ENCODE assay signal across 8 cellular contexts in the genomic region with DNA sequence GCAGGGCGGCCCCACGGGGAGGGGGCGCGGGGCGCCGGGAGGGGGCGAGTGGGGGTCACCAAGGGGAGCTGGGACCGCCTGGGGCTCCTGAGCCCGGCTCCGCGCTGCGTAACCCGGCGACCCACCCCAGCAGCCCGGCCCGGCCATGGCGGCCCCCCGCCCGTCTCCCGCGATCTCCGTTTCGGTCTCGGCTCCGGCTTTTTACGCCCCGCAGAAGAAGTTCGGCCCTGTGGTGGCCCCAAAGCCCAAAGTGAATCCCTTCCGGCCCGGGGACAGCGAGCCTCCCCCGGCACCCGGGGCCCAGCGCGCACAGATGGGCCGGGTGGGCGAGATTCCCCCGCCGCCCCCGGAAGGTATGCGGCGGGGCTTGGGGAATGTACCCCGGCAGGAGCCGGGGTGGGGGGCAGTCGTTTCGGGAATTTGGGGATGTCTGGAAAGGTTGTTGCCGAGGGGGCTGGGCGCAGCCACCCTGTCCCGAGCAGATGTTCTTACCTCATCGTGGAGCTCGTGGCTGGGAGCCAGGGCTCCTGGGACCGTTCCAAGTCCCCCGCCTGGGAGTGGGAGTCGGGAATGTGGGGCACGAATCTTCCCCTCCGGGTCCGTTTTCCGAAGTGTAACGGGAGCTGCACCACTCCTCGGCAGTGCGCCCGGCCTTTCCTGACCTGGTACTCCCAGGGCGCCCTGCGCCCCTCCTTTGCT. TPM values are rescaled to one million over a fixed set of nuclear protein-coding genes. Genes with fewer than 3 reads are reported as not detected.
DNase-seq lines count a peak whose midpoint lies in the region; ATAC-seq and TF ChIP-seq lines count a peak whose summit lies in the region.

No MANE protein-coding gene starts in this region.

- TF ChIP-seq CTCF in CD4-positive, alpha-beta T cell (IDR thresholded peaks at IDR 0.05) = no peak
- TF ChIP-seq CTCF in VCaP (conservative IDR thresholded peaks at IDR 0.05) (no peak), fibroblast of pulmonary artery (IDR thresholded peaks at IDR 0.05; ENCODE audit: low read length, missing control alignments) (no peak), neural cell (IDR thresholded peaks at IDR 0.05; ENCODE audit: poor library complexity, severe bottlenecking) (no peak)

- H3K27me3 Mint-ChIP-seq in CD4-positive, alpha-beta T cell = no peaks in the 10 kb centered on the region
- no peaks in the 10 kb centered on the region for H3K27me3 Mint-ChIP-seq in activated T-helper 1 cell treated with anti-CD3 and anti-CD28 coated beads, Interleukin-12 subunit alpha, Interleukin-12 subunit beta, Interleukin-2, Interleukin-4 antibody, amounts not matched to agents 30 ng/mL and 10 ng/mL and 1 ng/mL, durations not matched to agents 14 hours and 24 hours and 36 hours (ENCODE audit: insufficient read depth)

- H3K36me3 Mint-ChIP-seq in CD4-positive, alpha-beta T cell (ENCODE audit: low read depth) = peaks cover 14% of the 10 kb centered on the region
- no peaks in the 10 kb centered on the region for H3K36me3 Mint-ChIP-seq in activated T-helper 1 cell treated with anti-CD3 and anti-CD28 coated beads, Interleukin-12 subunit alpha, Interleukin-12 subunit beta, Interleukin-2, Interleukin-4 antibody, amounts not matched to agents 30 ng/mL and 10 ng/mL and 1 ng/mL, durations not matched to agents 14 hours and 24 hours and 36 hours (ENCODE audit: low read depth)

- intact Hi-C loops in CD4-positive, alpha-beta T cell (cut with DNase I, micrococcal nuclease) = loop anchor here (2.0 to 10.0 kb wide), 5 partner anchors 23 to 574 kb away; a partner anchor contains a TSS
- intact Hi-C loops in activated T-helper 1 cell treated with anti-CD3 and anti-CD28 coated beads, Interleukin-12 subunit alpha, Interleukin-12 subunit beta, Interleukin-2, Interleukin-4 antibody, amounts not matched to agents 30 ng/mL and 10 ng/mL and 1 ng/mL, durations not matched to agents 14 hours and 24 hours and 36 hours (cut with micrococcal nuclease) = loop anchor here (1.0 to 5.0 kb wide), 7 partner anchors 25 to 583 kb away; a partner anchor contains a TSS

- H3K27me3 ChIP-seq in CD4-positive, alpha-beta T cell (ENCODE audit: control insufficient read depth, insufficient read depth, low read length) = no peaks in the 10 kb centered on the region
- no peaks in the 10 kb centered on the region for H3K27me3 ChIP-seq in neural cell (ENCODE audit: insufficient read depth, low read depth, low read length)

- DNase-seq in CD4-positive, alpha-beta T cell = no peak
- DNase-seq in fibroblast of pulmonary artery (ENCODE audit: low read depth) (peak; percentile 88), NCI-H1930 (lab: John Stamatoyannopoulos, UW) (no peak)
- DNase-seq in activated T-helper 1 cell treated with anti-CD3 and anti-CD28 coated beads, Interleukin-12 subunit alpha, Interleukin-12 subunit beta, Interleukin-2, Interleukin-4 antibody, amounts not matched to agents 30 ng/mL and 10 ng/mL and 1 ng/mL, durations not matched to agents 14 hours and 24 hours and 36 hours (ENCODE audit: low spot score) = no peak

- peak overlapping the region; percentile 56 for H2AFZ ChIP-seq in neural cell (ENCODE audit: low read depth, low read length)

- no peaks in the 10 kb centered on the region for H3K9me3 Mint-ChIP-seq in CD4-positive, alpha-beta T cell
- no peaks in the 10 kb centered on the region for H3K9me3 Mint-ChIP-seq in activated T-helper 1 cell treated with anti-CD3 and anti-CD28 coated beads, Interleukin-12 subunit alpha, Interleukin-12 subunit beta, Interleukin-2, Interleukin-4 antibody, amounts not matched to agents 30 ng/mL and 10 ng/mL and 1 ng/mL, durations not matched to agents 14 hours and 24 hours and 36 hours

- peak overlapping the region; percentile 95 for H3K4me3 ChIP-seq in fibroblast of pulmonary artery (replicated peaks; ENCODE audit: low read depth, low read length)
- H3K4me3 ChIP-seq in neural cell (ENCODE audit: low read length) = peak overlapping the region; percentile 100

- POLR2A ChIA-PET in CD4-positive, alpha-beta T cell (lab: Charles Lee) = interaction anchor here (1.1 to 3.1 kb wide), 5 partner anchors 9 to 141 kb away, joined by 3 to 17 read pairs (median 5); a partner anchor contains a TSS

- H3K9me2 ChIP-seq in neural cell (ENCODE audit: insufficient read depth, low read length) = no peaks in the 10 kb centered on the region

- TF ChIP-seq EP300 in neural cell (conservative IDR thresholded peaks at IDR 0.05; ENCODE audit: poor library complexity, severe bottlenecking) = no peak

- H3K4me2 ChIP-seq in neural cell (ENCODE audit: low read length) = peak overlapping the region; percentile 86

- TF ChIP-seq RAD21 in neural cell (conservative IDR thresholded peaks at IDR 0.05) = no peak

- H3K36me3 ChIP-seq in neural cell (ENCODE audit: insufficient read depth, low read length) = no peaks in the 10 kb centered on the region

- no peak for ATAC-seq in CD4-positive, alpha-beta T cell (ENCODE audit: poor library complexity)
- ATAC-seq in GM19328 (IDR thresholded peaks at IDR 0.05; ENCODE audit: unreplicated experiment) (peak; percentile 14), HG03432 (IDR thresholded peaks at IDR 0.05; ENCODE audit: unreplicated experiment) (peak; percentile 19)

- no peaks in the 10 kb centered on the region for H3K9me3 ChIP-seq in CD4-positive, alpha-beta T cell (ENCODE audit: control insufficient read depth, low read length)
- H3K9me3 ChIP-seq in neural cell (ENCODE audit: low read length) = no peaks in the 10 kb centered on the region

- CTCF ChIA-PET in CD4-positive, alpha-beta T cell (lab: Charles Lee) = interaction anchor here (1.7 to 1.8 kb wide), 2 partner anchors 26 to 37 kb away, joined by 12 to 16 read pairs; a partner anchor contains a TSS

- H4K20me1 ChIP-seq in neural cell (ENCODE audit: insufficient read depth) = no peaks in the 10 kb centered on the region

- H3K4me3 Mint-ChIP-seq in CD4-positive, alpha-beta T cell = no peak overlapping the region
- H3K4me3 Mint-ChIP-seq in activated T-helper 1 cell treated with anti-CD3 and anti-CD28 coated beads, Interleukin-12 subunit alpha, Interleukin-12 subunit beta, Interleukin-2, Interleukin-4 antibody, amounts not matched to agents 30 ng/mL and 10 ng/mL and 1 ng/mL, durations not matched to agents 14 hours and 24 hours and 36 hours = no peak overlapping the region

- H3K27ac Mint-ChIP-seq in CD4-positive, alpha-beta T cell = no peak overlapping the region
- no peak overlapping the region for H3K27ac Mint-ChIP-seq in activated T-helper 1 cell treated with anti-CD3 and anti-CD28 coated beads, Interleukin-12 subunit alpha, Interleukin-12 subunit beta, Interleukin-2, Interleukin-4 antibody, amounts not matched to agents 30 ng/mL and 10 ng/mL and 1 ng/mL, durations not matched to agents 14 hours and 24 hours and 36 hours

- H3K4me1 Mint-ChIP-seq in CD4-positive, alpha-beta T cell (ENCODE audit: low read depth) = peaks cover 29% of the 10 kb centered on the region
- H3K4me1 Mint-ChIP-seq in activated T-helper 1 cell treated with anti-CD3 and anti-CD28 coated beads, Interleukin-12 subunit alpha, Interleukin-12 subunit beta, Interleukin-2, Interleukin-4 antibody, amounts not matched to agents 30 ng/mL and 10 ng/mL and 1 ng/mL, durations not matched to agents 14 hours and 24 hours and 36 hours (ENCODE audit: low read depth) = peaks cover 33% of the 10 kb centered on the region

- peak overlapping the region; percentile 100 for H3K9ac ChIP-seq in neural cell (ENCODE audit: low read length)

- H3F3A ChIP-seq in neural cell (ENCODE audit: insufficient read depth, low read length, poor library complexity, severe bottlenecking) = no peaks in the 10 kb centered on the region

- H3K79me2 ChIP-seq in neural cell (replicated peaks; ENCODE audit: insufficient read depth, low read length) = peaks cover 6% of the 10 kb centered on the region

- H3K27ac ChIP-seq in CD4-positive, alpha-beta T cell (ENCODE audit: low read depth, low read length) = peak overlapping the region; percentile 97
- peak overlapping the region; percentile 88 for H3K27ac ChIP-seq in VCaP
- peak overlapping the region; percentile 51 for H3K27ac ChIP-seq in neural cell (ENCODE audit: low read length)

TF ChIP-seq in neural cell, 6 proteins besides CTCF, POLR2A, EP300 and RAD21 (continues in another document):
- TF ChIP-seq SMC3 (conservative IDR thresholded peaks at IDR 0.05; ENCODE audit: poor library complexity) = no peak
- TF ChIP-seq EZH2 (IDR thresholded peaks at IDR 0.05; ENCODE audit: borderline replicate concordance, insufficient read depth, low read length, poor library complexity, severe bottlenecking) = no peak
- no peak for TF ChIP-seq MXI1 (conservative IDR thresholded peaks at IDR 0.05; ENCODE audit: poor library complexity, severe bottlenecking)
- TF ChIP-seq TAF1 (IDR thresholded peaks at IDR 0.05; ENCODE audit: low read depth) = no peak
- TF ChIP-seq POLR2AphosphoS5 (IDR thresholded peaks at IDR 0.05) = no peak

RNA-seq across cellular contexts. Expression of a gene that starts 0.4 kb away (rescaled TPM):
- 100 to 1,000 TPM; 132 to 146 TPM for total RNA-seq in CD4-positive, alpha-beta T cell
- polyA plus RNA-seq in neural cell = 10.0 and 15.8 TPM in 2 replicates
- polyA minus RNA-seq in neural cell = 11.2 and 12.2 TPM in 2 replicates
- total RNA-seq in activated T-helper 1 cell treated with anti-CD3 and anti-CD28 coated beads, Interleukin-12 subunit alpha, Interleukin-12 subunit beta, Interleukin-2, Interleukin-4 antibody, amounts not matched to agents 30 ng/mL and 10 ng/mL and 1 ng/mL, durations not matched to agents 14 hours and 24 hours and 36 hours = 73.9 and 78.8 TPM in 2 replicates

RNA-seq across cellular contexts. Expression of a gene that starts 19.1 kb away (rescaled TPM):
- total RNA-seq in CD4-positive, alpha-beta T cell = under 1 TPM in 1 of 2 experiments, not detected in 1; 0.14 TPM
- polyA plus RNA-seq in neural cell = 45.9 and 58.5 TPM in 2 replicates
- polyA minus RNA-seq in neural cell = 80.6 and 81.8 TPM in 2 replicates
- 0.44 and 0.54 TPM in 2 replicates for total RNA-seq in activated T-helper 1 cell treated with anti-CD3 and anti-CD28 coated beads, Interleukin-12 subunit alpha, Interleukin-12 subunit beta, Interleukin-2, Interleukin-4 antibody, amounts not matched to agents 30 ng/mL and 10 ng/mL and 1 ng/mL, durations not matched to agents 14 hours and 24 hours and 36 hours

RNA-seq across cellular contexts. Expression of a gene that starts 27.1 kb away (rescaled TPM):
- 10 to 100 TPM; 16.0 to 19.0 TPM for total RNA-seq in CD4-positive, alpha-beta T cell
- polyA plus RNA-seq in neural cell = not detected in 2 replicates
- not detected in 2 replicates for polyA minus RNA-seq in neural cell
- total RNA-seq in activated T-helper 1 cell treated with anti-CD3 and anti-CD28 coated beads, Interleukin-12 subunit alpha, Interleukin-12 subunit beta, Interleukin-2, Interleukin-4 antibody, amounts not matched to agents 30 ng/mL and 10 ng/mL and 1 ng/mL, durations not matched to agents 14 hours and 24 hours and 36 hours = not detected in 2 replicates

Comparison
In these comparisons a context has a peak if more than half of its experiments do, and no peak if none do; other contexts are left out.
1. RNA of a gene that starts 27.1 kb away (total RNA-seq): 16.0 to 19.0 TPM in CD4-positive, alpha-beta T cell; not detected in activated T-helper 1 cell treated with anti-CD3 and anti-CD28 coated beads, Interleukin-12 subunit alpha, Interleukin-12 subunit beta, Interleukin-2, Interleukin-4 antibody, amounts not matched to agents 30 ng/mL and 10 ng/mL and 1 ng/mL, durations not matched to agents 14 hours and 24 hours and 36 hours; every median in the first group is over 10 times any median in the second.
2. Peak in every context shown above with its lines, with median percentiles within 50 percentile points of each other: H3K27ac ChIP-seq.